In genomic region chr11:20163778-20164133, GRCh38 we compare ENCODE assay signal across 14 cellular contexts. TPM values are rescaled to one million over a fixed set of nuclear protein-coding genes. Genes with fewer than 3 reads are reported as not detected.
DNase-seq lines count a peak whose midpoint lies in the region; ATAC-seq and TF ChIP-seq lines count a peak whose summit lies in the region.
"Had no signal": no experiment of that assay in that cellular context is flagged by ENCODE, and none has a peak within 500 bp of the region (broad histone marks: within the 10 kb centered on the region; RNA-seq: fewer than 3 reads in every experiment).

No MANE protein-coding gene starts in this region.

- no peaks in the 10 kb centered on the region for H4K20me1 ChIP-seq in SK-N-SH (ENCODE audit: insufficient read depth)

- TF ChIP-seq RAD21 in SK-N-SH (IDR thresholded peaks at IDR 0.05; ENCODE audit: low read length), result no peak

- peaks cover 2% of the 10 kb centered on the region for H3K36me3 Mint-ChIP-seq in activated naive CD4-positive, alpha-beta T cell treated with anti-CD3 and anti-CD28 coated beads, Interleukin-2, amount 50 U/mL, for 24 hours
- H3K36me3 Mint-ChIP-seq in central memory CD8-positive, alpha-beta T cell (ENCODE audit: insufficient read depth), result peaks cover 8% of the 10 kb centered on the region
- no peaks in the 10 kb centered on the region for H3K36me3 Mint-ChIP-seq in mesothelial cell of epicardium

- peaks cover 99% of the 10 kb centered on the region for H3K27me3 ChIP-seq in suprapubic skin
- H3K27me3 ChIP-seq in SK-N-SH (ENCODE audit: insufficient read depth), result peaks cover 61% of the 10 kb centered on the region

- POLR2A ChIA-PET in SK-N-SH (lab: Yijun Ruan, JAX), result interaction anchor here (0.5 kb wide), 1 partner anchor 32 kb away, joined by 3 read pairs; no protein-coding TSS in a partner anchor

- TF ChIP-seq POLR2A in suprapubic skin (IDR thresholded peaks at IDR 0.05), result no peak

- H3K79me2 ChIP-seq in SK-N-SH (ENCODE audit: insufficient read depth), result no peaks in the 10 kb centered on the region
- H3K79me2 ChIP-seq: parathyroid adenoma had no signal

- peaks cover 72% of the 10 kb centered on the region for H3K27me3 Mint-ChIP-seq in activated naive CD4-positive, alpha-beta T cell treated with anti-CD3 and anti-CD28 coated beads, Interleukin-2, amount 50 U/mL, for 24 hours
- H3K27me3 Mint-ChIP-seq in central memory CD8-positive, alpha-beta T cell, result peaks cover 95% of the 10 kb centered on the region
- peaks cover 98% of the 10 kb centered on the region for H3K27me3 Mint-ChIP-seq in mesothelial cell of epicardium (ENCODE audit: low read depth)

- 5% methylated on average over 15 of the region's 17 CpGs for WGBS in suprapubic skin
- 71% methylated on average over 17 of the region's 17 CpGs for WGBS in SK-N-SH (ENCODE audit: low lambda C conversion rate)

- no peak for TF ChIP-seq EP300 in suprapubic skin (IDR thresholded peaks at IDR 0.05)
- no peak for TF ChIP-seq EP300 in SK-N-SH (IDR thresholded peaks at IDR 0.05; ENCODE audit: borderline replicate concordance in 1 of 2, low read depth in 1 of 2, low read length in 1 of 2)

- H2AFZ ChIP-seq in SK-N-SH (ENCODE audit: low read depth), result no peak overlapping the region
- H2AFZ ChIP-seq: parathyroid adenoma had no signal

- DNase-seq in activated naive CD4-positive, alpha-beta T cell treated with Interleukin-2 at 50 U/mL for 16 hours, result no peak
- DNase-seq in central memory CD8-positive, alpha-beta T cell (ENCODE audit: low spot score in 2 of 2), result no peak
- DNase-seq in mesothelial cell of epicardium (ENCODE audit: low spot score in 2 of 2, unreplicated experiment in 2 of 2) (no peak), suprapubic skin (ENCODE audit: low spot score in 2 of 2) (no peak), NOMO-1 (lab: John Stamatoyannopoulos, UW; ENCODE audit: unreplicated experiment in 2 of 2) (no peak), SK-N-SH (no peak)
- DNase-seq: activated CD4-positive, alpha-beta T cell treated with anti-CD3 and anti-CD28 coated beads, Interleukin-2, amount 50 U/mL, for 1 hour; AML-193; SHP77 had no signal

- H3K4me2 ChIP-seq in SK-N-SH, result no peak overlapping the region

- TF ChIP-seq CTCF in mesothelial cell of epicardium (IDR thresholded peaks at IDR 0.05; ENCODE audit: unreplicated experiment) (no peak), suprapubic skin (IDR thresholded peaks at IDR 0.05) (no peak), SK-N-SH (IDR thresholded peaks at IDR 0.05) (no peak)

- H3K9me3 ChIP-seq in suprapubic skin, result peaks cover under 1% of the 10 kb centered on the region
- no peaks in the 10 kb centered on the region for H3K9me3 ChIP-seq in SK-N-SH

- H3K27ac Mint-ChIP-seq in activated naive CD4-positive, alpha-beta T cell treated with anti-CD3 and anti-CD28 coated beads, Interleukin-2, amount 50 U/mL, for 24 hours, result no peak overlapping the region
- H3K27ac Mint-ChIP-seq in central memory CD8-positive, alpha-beta T cell (ENCODE audit: low read depth), result no peak overlapping the region
- H3K27ac Mint-ChIP-seq in mesothelial cell of epicardium, result no peak overlapping the region

- H3K4me3 Mint-ChIP-seq in activated naive CD4-positive, alpha-beta T cell treated with anti-CD3 and anti-CD28 coated beads, Interleukin-2, amount 50 U/mL, for 24 hours, result peak overlapping the region; percentile 77
- peak overlapping the region; percentile 31 for H3K4me3 Mint-ChIP-seq in central memory CD8-positive, alpha-beta T cell
- H3K4me3 Mint-ChIP-seq in mesothelial cell of epicardium, result peak overlapping the region; percentile 63

- H3K27ac ChIP-seq in suprapubic skin, result no peak overlapping the region
- no peak overlapping the region for H3K27ac ChIP-seq in SK-N-SH (ENCODE audit: low read depth in 2 of 2, low read length in 1 of 2)
- H3K27ac ChIP-seq: parathyroid adenoma had no signal

- CTCF ChIA-PET in SK-N-SH (lab: Yijun Ruan, JAX), result interaction anchor here (0.9 to 4.6 kb wide), 8 partner anchors 8 to 1318 kb away, joined by 3 to 38 read pairs (median 4); no protein-coding TSS in a partner anchor

- H3K36me3 ChIP-seq in suprapubic skin (no peaks in the 10 kb centered on the region), SK-N-SH (replicated peaks in 1 of 2; ENCODE audit: control insufficient read depth in 1 of 2, insufficient read depth in 2 of 2, low read length in 1 of 2) (no peaks in the 10 kb centered on the region)

- H3K4me3 ChIP-seq in suprapubic skin (peak overlapping the region; percentile 29), SK-N-SH (ENCODE audit: low read depth in 2 of 2, low read length in 1 of 2) (no peak overlapping the region; a peak in 1 of 4 replicates)

- no peaks in the 10 kb centered on the region for H3K9me3 Mint-ChIP-seq in activated naive CD4-positive, alpha-beta T cell treated with anti-CD3 and anti-CD28 coated beads, Interleukin-2, amount 50 U/mL, for 24 hours
- no peaks in the 10 kb centered on the region for H3K9me3 Mint-ChIP-seq in central memory CD8-positive, alpha-beta T cell
- no peaks in the 10 kb centered on the region for H3K9me3 Mint-ChIP-seq in mesothelial cell of epicardium

- H3K4me1 Mint-ChIP-seq in activated naive CD4-positive, alpha-beta T cell treated with anti-CD3 and anti-CD28 coated beads, Interleukin-2, amount 50 U/mL, for 24 hours, result peaks cover 10% of the 10 kb centered on the region
- peaks cover 13% of the 10 kb centered on the region for H3K4me1 Mint-ChIP-seq in central memory CD8-positive, alpha-beta T cell
- peaks cover 26% of the 10 kb centered on the region for H3K4me1 Mint-ChIP-seq in mesothelial cell of epicardium

- no peak overlapping the region for H3K9ac ChIP-seq in SK-N-SH
- H3K9ac ChIP-seq: parathyroid adenoma had no signal

- no peaks in the 10 kb centered on the region for H3K9me2 ChIP-seq in SK-N-SH

- H3K4me1 ChIP-seq in suprapubic skin (peaks cover 25% of the 10 kb centered on the region), SK-N-SH (ENCODE audit: control insufficient read depth in 1 of 2, insufficient read depth in 2 of 2, low read depth in 1 of 2, low read length in 1 of 2) (peaks cover 0 to 16% of the 10 kb centered on the region in 2 experiments; a peak in 2 of 4 replicates)
- H3K4me1 ChIP-seq: parathyroid adenoma had no signal

- H3F3A ChIP-seq in SK-N-SH (replicated peaks; ENCODE audit: insufficient read depth), result no peaks in the 10 kb centered on the region

- ATAC-seq in central memory CD8-positive, alpha-beta T cell (replicated peaks; ENCODE audit: extremely low read depth, poor library complexity, severe bottlenecking), result no peak
- no peak for ATAC-seq in GM21825 (IDR thresholded peaks at IDR 0.05; ENCODE audit: unreplicated experiment)

TF ChIP-seq in SK-N-SH, 30 proteins besides CTCF, POLR2A, EP300 and RAD21:
- TF ChIP-seq, protein P1, sequence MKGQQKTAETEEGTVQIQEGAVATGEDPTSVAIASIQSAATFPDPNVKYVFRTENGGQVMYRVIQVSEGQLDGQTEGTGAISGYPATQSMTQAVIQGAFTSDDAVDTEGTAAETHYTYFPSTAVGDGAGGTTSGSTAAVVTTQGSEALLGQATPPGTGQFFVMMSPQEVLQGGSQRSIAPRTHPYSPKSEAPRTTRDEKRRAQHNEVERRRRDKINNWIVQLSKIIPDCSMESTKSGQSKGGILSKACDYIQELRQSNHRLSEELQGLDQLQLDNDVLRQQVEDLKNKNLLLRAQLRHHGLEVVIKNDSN (IDR thresholded peaks at IDR 0.05; ENCODE audit: borderline replicate concordance, low read depth), result no peak
- TF ChIP-seq RXRA (IDR thresholded peaks at IDR 0.05; ENCODE audit: borderline replicate concordance, low read depth) (no peak), MEF2A (IDR thresholded peaks at IDR 0.05; ENCODE audit: borderline replicate concordance, low read depth) (no peak)
- TF ChIP-seq, protein P2, sequence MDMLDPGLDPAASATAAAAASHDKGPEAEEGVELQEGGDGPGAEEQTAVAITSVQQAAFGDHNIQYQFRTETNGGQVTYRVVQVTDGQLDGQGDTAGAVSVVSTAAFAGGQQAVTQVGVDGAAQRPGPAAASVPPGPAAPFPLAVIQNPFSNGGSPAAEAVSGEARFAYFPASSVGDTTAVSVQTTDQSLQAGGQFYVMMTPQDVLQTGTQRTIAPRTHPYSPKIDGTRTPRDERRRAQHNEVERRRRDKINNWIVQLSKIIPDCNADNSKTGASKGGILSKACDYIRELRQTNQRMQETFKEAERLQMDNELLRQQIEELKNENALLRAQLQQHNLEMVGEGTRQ (IDR thresholded peaks at IDR 0.05; ENCODE audit: borderline replicate concordance, low read depth, low read length), result no peak

RNA-seq across cellular contexts. Expression of gene DBX1, which starts 3.5 kb away (rescaled TPM):
- total RNA-seq in mesothelial cell of epicardium, result not detected in 3 replicates
- not detected for total RNA-seq in suprapubic skin
- not detected in 2 replicates for polyA plus RNA-seq in SK-N-SH (2012; rRNA removed)
- polyA plus RNA-seq in SK-N-SH (2012; cell fraction: cytosol; rRNA removed), result not detected in 2 replicates
- polyA plus RNA-seq in SK-N-SH (2012; cell fraction: nucleus; rRNA removed), result not detected in 2 replicates
- total RNA-seq: activated naive CD8-positive, alpha-beta T cell treated with anti-CD3 and anti-CD28 coated beads, Interleukin-2, amount 10 ng/mL, durations not matched to agents 7 days and 5 days; LHCN-M2 had no signal
